ENCODE assay signal across 18 cellular contexts in the genomic region with DNA sequence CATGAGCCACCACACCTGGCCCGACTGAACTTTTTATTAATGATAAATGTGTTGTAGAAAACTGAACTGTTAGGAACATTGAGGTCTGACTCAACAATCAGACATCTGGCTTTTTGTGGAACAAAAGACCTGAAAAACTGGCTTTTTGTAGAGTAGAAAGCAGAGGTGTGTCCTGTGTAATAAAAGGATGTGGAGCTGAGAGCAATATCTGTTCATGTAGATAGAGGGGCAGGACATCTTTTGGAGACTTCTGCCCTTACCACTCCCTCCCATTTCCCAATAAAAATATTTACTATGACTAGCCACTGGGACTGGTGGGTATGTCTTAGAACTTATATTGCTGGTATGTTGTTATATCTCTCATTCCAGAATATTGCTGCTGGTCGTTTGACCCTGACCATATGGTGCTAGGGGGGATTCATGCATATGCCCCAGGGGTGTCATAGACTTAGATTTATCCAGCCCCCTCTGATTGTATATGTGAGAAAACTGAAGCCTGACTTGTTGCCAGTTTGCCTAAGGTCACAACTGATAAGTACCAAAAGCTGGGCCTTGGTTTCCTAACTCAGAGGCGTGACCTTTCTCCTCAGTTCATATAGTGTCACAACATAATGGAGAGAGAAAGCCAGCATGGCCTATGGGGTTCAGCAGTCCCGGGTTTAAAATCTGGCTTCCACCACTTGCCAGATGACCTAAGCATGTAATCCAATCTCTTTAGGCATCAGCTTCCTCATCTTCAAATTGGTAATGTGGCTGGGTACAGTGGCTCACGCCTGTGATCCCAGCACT. TPM values are rescaled to one million over a fixed set of nuclear protein-coding genes. Genes with fewer than 3 reads are reported as not detected.
DNase-seq lines count a peak whose midpoint lies in the region; ATAC-seq and TF ChIP-seq lines count a peak whose summit lies in the region.
"Had no signal": no experiment of that assay in that cellular context is flagged by ENCODE, and none has a peak within 500 bp of the region (broad histone marks: within the 10 kb centered on the region; RNA-seq: fewer than 3 reads in every experiment).

No MANE protein-coding gene starts in this region.

- H3K27ac ChIP-seq in C4-2B (0 out of 2 replicates have a peak overlapping the region, but pooled peaks have one; percentile 14), endodermal cell (ENCODE audit: low read depth, low read length) (no peak overlapping the region)
- H3K27ac ChIP-seq: ovary had no signal

- H3K9me3 Mint-ChIP-seq in endodermal cell = no peaks in the 10 kb centered on the region
- H3K9me3 Mint-ChIP-seq in natural killer cell treated with Interleukin-12 subunit alpha and Interleukin-12 subunit beta and Interleukin-15 and Interleukin-18, amount 100 ng/mL, for 72 hours = no peaks in the 10 kb centered on the region
- H3K9me3 Mint-ChIP-seq in activated CD4-positive, alpha-beta T cell treated with anti-CD3 and anti-CD28 coated beads, Interleukin-2, amount 10 ng/mL, durations not matched to agents 24 days and 14 days = no peaks in the 10 kb centered on the region
- H3K9me3 Mint-ChIP-seq: activated CD4-positive, alpha-beta T cell treated with anti-CD3 and anti-CD28 coated beads, Interleukin-2, amount 10 ng/mL, durations not matched to agents 7 days and 5 days had no signal

- no peak overlapping the region for H3K4me3 Mint-ChIP-seq in endodermal cell
- no peak overlapping the region for H3K4me3 Mint-ChIP-seq in natural killer cell treated with Interleukin-12 subunit alpha and Interleukin-12 subunit beta and Interleukin-15 and Interleukin-18, amount 100 ng/mL, for 72 hours
- H3K4me3 Mint-ChIP-seq in activated CD4-positive, alpha-beta T cell treated with anti-CD3 and anti-CD28 coated beads, Interleukin-2, amount 10 ng/mL, durations not matched to agents 24 days and 14 days = no peak overlapping the region
- H3K4me3 Mint-ChIP-seq: activated CD4-positive, alpha-beta T cell treated with anti-CD3 and anti-CD28 coated beads, Interleukin-2, amount 10 ng/mL, durations not matched to agents 7 days and 5 days had no signal

- H3K36me3 Mint-ChIP-seq in endodermal cell (ENCODE audit: low read depth) = peaks cover 78% of the 10 kb centered on the region
- H3K36me3 Mint-ChIP-seq in natural killer cell treated with Interleukin-12 subunit alpha and Interleukin-12 subunit beta and Interleukin-15 and Interleukin-18, amount 100 ng/mL, for 72 hours = no peaks in the 10 kb centered on the region
- H3K36me3 Mint-ChIP-seq in activated CD4-positive, alpha-beta T cell treated with anti-CD3 and anti-CD28 coated beads, Interleukin-2, amount 10 ng/mL, durations not matched to agents 24 days and 14 days (ENCODE audit: low read depth) = peaks cover 50% of the 10 kb centered on the region

- H3K36me3 ChIP-seq in endodermal cell (ENCODE audit: control insufficient read depth, insufficient read depth, low read length) = peaks cover 84% of the 10 kb centered on the region
- H3K36me3 ChIP-seq: ovary had no signal

- no peak overlapping the region for H3K9ac ChIP-seq in endodermal cell (ENCODE audit: extremely low read depth, low read length, poor library complexity, severe bottlenecking)

- intact Hi-C loops in activated CD4-positive, alpha-beta T cell treated with anti-CD3 and anti-CD28 coated beads, Interleukin-2, amount 10 ng/mL, durations not matched to agents 24 days and 14 days (cut with micrococcal nuclease) = no loop called here

- no peaks in the 10 kb centered on the region for H3K9me3 ChIP-seq in endodermal cell (ENCODE audit: control insufficient read depth, low read length)
- H3K9me3 ChIP-seq: ovary had no signal

- H3K27ac Mint-ChIP-seq in endodermal cell = peak overlapping the region; percentile 35
- H3K27ac Mint-ChIP-seq in natural killer cell treated with Interleukin-12 subunit alpha and Interleukin-12 subunit beta and Interleukin-15 and Interleukin-18, amount 100 ng/mL, for 72 hours = peak overlapping the region; percentile 38 to 68
- H3K27ac Mint-ChIP-seq in activated CD4-positive, alpha-beta T cell treated with anti-CD3 and anti-CD28 coated beads, Interleukin-2, amount 10 ng/mL, durations not matched to agents 24 days and 14 days = no peak overlapping the region
- H3K27ac Mint-ChIP-seq: activated CD4-positive, alpha-beta T cell treated with anti-CD3 and anti-CD28 coated beads, Interleukin-2, amount 10 ng/mL, durations not matched to agents 7 days and 5 days had no signal

- H3K4me1 Mint-ChIP-seq in endodermal cell = peaks cover 18% of the 10 kb centered on the region
- peaks cover 38 to 53% of the 10 kb centered on the region in 2 donors for H3K4me1 Mint-ChIP-seq in natural killer cell treated with Interleukin-12 subunit alpha and Interleukin-12 subunit beta and Interleukin-15 and Interleukin-18, amount 100 ng/mL, for 72 hours (ENCODE audit: low read depth in 2 of 2)
- H3K4me1 Mint-ChIP-seq in activated CD4-positive, alpha-beta T cell treated with anti-CD3 and anti-CD28 coated beads, Interleukin-2, amount 10 ng/mL, durations not matched to agents 24 days and 14 days = peaks cover 38% of the 10 kb centered on the region

- peaks cover 5% of the 10 kb centered on the region for H3K4me1 ChIP-seq in endodermal cell (ENCODE audit: control insufficient read depth, insufficient read depth, low read length)

- ATAC-seq in natural killer cell treated with Interleukin-12 subunit alpha and Interleukin-12 subunit beta and Interleukin-15 and Interleukin-18, amount 100 ng/mL, for 72 hours = no peak

- 90 to 96% methylated on average over 4 to 5 of the region's 5 CpGs for WGBS in endodermal cell (ENCODE audit: insufficient coverage in 1 of 2, insufficient read length in 1 of 2), 2 experiments

- DNase-seq in HT-29 (ENCODE audit: low spot score) = peak; percentile 20
- no peak for DNase-seq in endodermal cell
- DNase-seq in natural killer cell treated with Interleukin-12 subunit alpha and Interleukin-12 subunit beta and Interleukin-15 and Interleukin-18, amount 100 ng/mL, for 72 hours (ENCODE audit: low spot score) = no peak
- no peak for DNase-seq in SKM-1 treated with dmso at 0.1 percent for 144 hours (lab: John Stamatoyannopoulos, UW; ENCODE audit: unreplicated experiment)
- DNase-seq in stimulated activated CD4-positive, alpha-beta T cell treated with anti-CD3 and anti-CD28 coated beads, Interleukin-4, amount 100 ng/mL, for 4 hours = no peak
- no peak for DNase-seq in SIG-M5 (lab: John Stamatoyannopoulos, UW)
- DNase-seq in activated CD4-positive, alpha-beta T cell treated with anti-CD3 and anti-CD28 coated beads, Interleukin-2, amount 10 ng/mL, durations not matched to agents 24 days and 14 days = no peak
- DNase-seq: activated CD4-positive, alpha-beta T cell treated with anti-CD3 and anti-CD28 coated beads, Interleukin-2, amount 10 ng/mL, durations not matched to agents 7 days and 5 days; activated T-cell treated with anti-CD3 and anti-CD28 coated beads, Interleukin-2, amount 50 U/mL, for 48 hours; AML-193; cerebellar nuclear complex; DMS79 treated with DMSO at 0.1 percent for 48 hours; Kasumi-1; NCI-H1436 treated with DMSO at 0.1 percent for 48 hours; NCI-H226; ovary; T1000 had no signal

- H3K27me3 ChIP-seq in endodermal cell (ENCODE audit: control insufficient read depth, insufficient read depth, low read length, poor library complexity, severe bottlenecking) = no peaks in the 10 kb centered on the region
- H3K27me3 ChIP-seq: ovary had no signal

- TF ChIP-seq CTCF in C4-2B (conservative IDR thresholded peaks at IDR 0.05) (no peak), endodermal cell (conservative IDR thresholded peaks at IDR 0.05) (no peak)

- H3K27me3 Mint-ChIP-seq in endodermal cell (ENCODE audit: insufficient read depth) = no peaks in the 10 kb centered on the region
- no peaks in the 10 kb centered on the region for H3K27me3 Mint-ChIP-seq in natural killer cell treated with Interleukin-12 subunit alpha and Interleukin-12 subunit beta and Interleukin-15 and Interleukin-18, amount 100 ng/mL, for 72 hours
- no peaks in the 10 kb centered on the region for H3K27me3 Mint-ChIP-seq in activated CD4-positive, alpha-beta T cell treated with anti-CD3 and anti-CD28 coated beads, Interleukin-2, amount 10 ng/mL, durations not matched to agents 24 days and 14 days
- H3K27me3 Mint-ChIP-seq: activated CD4-positive, alpha-beta T cell treated with anti-CD3 and anti-CD28 coated beads, Interleukin-2, amount 10 ng/mL, durations not matched to agents 7 days and 5 days had no signal

- H3K4me3 ChIP-seq in endodermal cell (ENCODE audit: low read length) = no peak overlapping the region
- H3K4me3 ChIP-seq: ovary had no signal

RNA-seq across cellular contexts. Expression of a gene that starts 33.5 kb away (rescaled TPM):
- 16.8 and 20.0 TPM in 2 replicates for total RNA-seq in HT-29 (2014; rRNA removed; shearing (Covaris generic))
- 10 to 100 TPM; 12.7 to 14.6 TPM for total RNA-seq in endodermal cell
- polyA plus RNA-seq in endodermal cell (2013, experiment 1 of 2) = 13.3 TPM
- 12.6 TPM for polyA plus RNA-seq in endodermal cell (2013, experiment 2 of 2)
- 10 to 100 TPM; 44.3 to 60.2 TPM for total RNA-seq in natural killer cell treated with Interleukin-12 subunit alpha and Interleukin-12 subunit beta and Interleukin-15 and Interleukin-18, amount 100 ng/mL, for 72 hours
- total RNA-seq in activated CD4-positive, alpha-beta T cell treated with anti-CD3 and anti-CD28 coated beads, Interleukin-2, amount 10 ng/mL, durations not matched to agents 24 days and 14 days = 15.2 and 16.0 TPM in 2 replicates

RNA-seq across cellular contexts. Expression of a gene that starts 58.5 kb away (rescaled TPM):
- 28.4 and 37.2 TPM in 2 replicates for total RNA-seq in HT-29 (2014; rRNA removed; shearing (Covaris generic))
- total RNA-seq in endodermal cell = 100 to 1,000 TPM; 118 to 128 TPM
- polyA plus RNA-seq in endodermal cell (2013, experiment 1 of 2) = 83.1 TPM
- 81.4 TPM for polyA plus RNA-seq in endodermal cell (2013, experiment 2 of 2)
- 100 to 1,000 TPM; 132 to 196 TPM for total RNA-seq in natural killer cell treated with Interleukin-12 subunit alpha and Interleukin-12 subunit beta and Interleukin-15 and Interleukin-18, amount 100 ng/mL, for 72 hours
- total RNA-seq in activated CD4-positive, alpha-beta T cell treated with anti-CD3 and anti-CD28 coated beads, Interleukin-2, amount 10 ng/mL, durations not matched to agents 24 days and 14 days = 111 and 117 TPM in 2 replicates
